Comparison of ENCODE assay signal across 8 cellular contexts in the genomic region with DNA sequence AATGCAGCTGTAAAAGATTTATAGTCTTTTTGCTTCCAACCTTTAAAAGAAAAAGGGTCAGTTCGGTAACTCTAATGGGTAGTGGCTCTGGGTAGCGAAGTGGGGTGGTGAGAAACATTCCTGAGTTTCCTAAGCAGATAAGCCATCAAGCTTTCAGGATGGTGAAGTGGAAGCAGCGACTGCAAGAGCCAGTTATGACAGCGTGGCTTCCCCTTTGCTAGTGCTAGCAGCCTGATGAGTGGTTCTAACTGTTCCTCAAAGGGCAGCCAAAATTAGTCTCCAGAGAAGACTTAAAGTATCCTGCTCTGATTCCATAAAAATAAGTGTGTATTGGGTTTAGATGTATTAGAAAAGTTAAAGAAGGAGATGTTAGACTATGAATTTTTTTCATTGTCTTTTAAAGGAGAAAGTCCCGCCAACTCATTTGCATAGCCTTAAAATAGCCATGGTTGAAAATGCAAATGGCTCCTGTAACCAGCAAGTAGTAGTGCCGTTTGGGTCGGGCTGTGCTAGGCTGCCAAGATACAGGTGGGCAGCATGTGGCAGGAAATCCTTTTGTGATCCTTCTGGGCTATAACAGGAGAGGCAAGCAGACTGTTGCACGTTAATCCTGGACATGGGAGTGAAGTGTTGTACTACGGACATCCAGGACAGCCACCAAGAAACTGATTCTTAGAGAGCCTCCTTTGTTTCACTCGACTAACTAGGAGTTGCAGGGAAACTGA. TPM values are rescaled to one million over a fixed set of nuclear protein-coding genes. Genes with fewer than 3 reads are reported as not detected.
DNase-seq lines count a peak whose midpoint lies in the region; ATAC-seq and TF ChIP-seq lines count a peak whose summit lies in the region.
"Had no signal": no experiment of that assay in that cellular context is flagged by ENCODE, and none has a peak within 500 bp of the region (broad histone marks: within the 10 kb centered on the region; RNA-seq: fewer than 3 reads in every experiment).

No MANE protein-coding gene starts in this region.

- CTCF ChIA-PET in RWPE1 (lab: Yijun Ruan, JAX): interaction anchor here (0.6 kb wide), 1 partner anchor 1194 kb away, joined by 3 read pairs; no protein-coding TSS in a partner anchor

- H3K79me1 ChIP-seq in neuronal stem cell (ENCODE audit: low read depth, low read length): no peaks in the 10 kb centered on the region

- H3K9me3 ChIP-seq in neuronal stem cell (replicated peaks in 1 of 2; ENCODE audit: control insufficient read depth in 2 of 2, insufficient read depth in 1 of 2, low read depth in 1 of 2, low read length in 2 of 2): no peaks in the 10 kb centered on the region

- no peak for TF ChIP-seq CTCF in RWPE1 (conservative IDR thresholded peaks at IDR 0.05; ENCODE audit: low read depth)

- peaks cover 15% of the 10 kb centered on the region in 2 donors for H3K4me1 ChIP-seq in neuronal stem cell (ENCODE audit: control insufficient read depth in 2 of 2, insufficient read depth in 1 of 2, low read depth in 1 of 2, low read length in 2 of 2)

- H4K8ac ChIP-seq in neuronal stem cell (ENCODE audit: low read depth, low read length): no peak overlapping the region

- peak overlapping the region; percentile 54 for H3K4me2 ChIP-seq in neuronal stem cell (ENCODE audit: insufficient read depth, low read length, poor library complexity, severe bottlenecking)

- H3K14ac ChIP-seq in neuronal stem cell (ENCODE audit: low read length): no peak overlapping the region

- H2AFZ ChIP-seq in neuronal stem cell (ENCODE audit: low read length): peak overlapping the region; percentile 54

- H2AK5ac ChIP-seq in neuronal stem cell (ENCODE audit: low read depth, low read length): no peak overlapping the region

- DNase-seq in NCI-H69 (lab: John Stamatoyannopoulos, UW) (peak; percentile 16), neuronal stem cell (ENCODE audit: low spot score) (no peak), RWPE1 (ENCODE audit: low spot score) (no peak)
- no peak for DNase-seq in stimulated activated naive CD4-positive, alpha-beta T cell (lab: John Stamatoyannopoulos, UW)
- DNase-seq: NCI-H345 had no signal

- no peaks in the 10 kb centered on the region for H3K27me3 ChIP-seq in neuronal stem cell (ENCODE audit: control insufficient read depth in 3 of 3, insufficient read depth in 3 of 3, low read depth in 1 of 3, low read length in 3 of 3)

- no peak overlapping the region for H4K91ac ChIP-seq in neuronal stem cell (ENCODE audit: low read depth, low read length, poor library complexity)

- H2BK5ac ChIP-seq in neuronal stem cell (ENCODE audit: low read length): no peak overlapping the region

- POLR2A ChIA-PET in RWPE1 (lab: Yijun Ruan, JAX; ENCODE audit: low non-redundant PET): no interaction called here

- no peak overlapping the region for H3K4me3 ChIP-seq in neuronal stem cell (ENCODE audit: low read length in 2 of 2)

- H3K18ac ChIP-seq in neuronal stem cell (ENCODE audit: low read length): no peak overlapping the region

- WGBS in neuronal stem cell (ENCODE audit: extremely low coverage in 2 of 2, insufficient read length in 2 of 2, insufficient replicate concordance in 1 of 2), 2 donors: no CpG with 5 or more reads among the region's 10 CpGs

- H2BK12ac ChIP-seq in neuronal stem cell (ENCODE audit: low read length): no peak overlapping the region

- H2BK120ac ChIP-seq in neuronal stem cell (ENCODE audit: low read depth, low read length): no peak overlapping the region

- no peak overlapping the region for H3K4ac ChIP-seq in neuronal stem cell (ENCODE audit: low read length)

- H3K27ac ChIP-seq in neuronal stem cell (replicated peaks; ENCODE audit: low read length) (no peak overlapping the region), RWPE1 (no peak overlapping the region)

- no peak overlapping the region for H3K9ac ChIP-seq in neuronal stem cell (ENCODE audit: low read depth, low read length, poor library complexity)

- H3K23ac ChIP-seq in neuronal stem cell (ENCODE audit: low read depth, low read length, poor library complexity): no peak overlapping the region

- peak; percentile 89 for ATAC-seq in GM19328 (IDR thresholded peaks at IDR 0.05; ENCODE audit: unreplicated experiment)
- ATAC-seq in HG02870 (IDR thresholded peaks at IDR 0.05; ENCODE audit: unreplicated experiment): peak; percentile 89
- no peak for ATAC-seq in HG03108 (IDR thresholded peaks at IDR 0.05; ENCODE audit: unreplicated experiment)

- no peaks in the 10 kb centered on the region for H3K36me3 ChIP-seq in neuronal stem cell (replicated peaks in 1 of 2; ENCODE audit: control insufficient read depth in 2 of 2, insufficient read depth in 2 of 2, low read length in 2 of 2)

- no peak overlapping the region for H2BK15ac ChIP-seq in neuronal stem cell (ENCODE audit: low read length)

RNA-seq across cellular contexts. Expression of a gene that starts 18.0 kb away (rescaled TPM):
- 14.1 TPM for polyA plus RNA-seq in neuronal stem cell (2013, experiment 1 of 2)
- polyA plus RNA-seq in neuronal stem cell (2013, experiment 2 of 2): 14.4 TPM
